20 cellular contexts compared by ENCODE assay signal in genomic region chr22:22906907-22907550, GRCh38. TPM values are rescaled to one million over a fixed set of nuclear protein-coding genes. Genes with fewer than 3 reads are reported as not detected.
DNase-seq lines count a peak whose midpoint lies in the region; ATAC-seq and TF ChIP-seq lines count a peak whose summit lies in the region.
"Had no signal": no experiment of that assay in that cellular context is flagged by ENCODE, and none has a peak within 500 bp of the region (broad histone marks: within the 10 kb centered on the region; RNA-seq: fewer than 3 reads in every experiment).

No MANE protein-coding gene starts in this region.

- peaks cover 69% of the 10 kb centered on the region for H3K79me2 ChIP-seq in OCI-LY3 (ENCODE audit: low read length)

- 85% methylated on average over 8 of the region's 8 CpGs for WGBS in heart right ventricle, 2 donors

- peaks cover 79 to 90% (median 89%) of the 10 kb centered on the region in 3 donors for H3K4me1 Mint-ChIP-seq in naive B cell
- H3K4me1 Mint-ChIP-seq: GM23338 had no signal

- no peaks in the 10 kb centered on the region for H4K20me1 ChIP-seq in OCI-LY3 (ENCODE audit: insufficient read depth, low read length)

- peaks cover 15% of the 10 kb centered on the region for H3K36me3 ChIP-seq in OCI-LY3 (replicated peaks; ENCODE audit: low read depth, low read length)
- H3K36me3 ChIP-seq in heart right ventricle, result no peaks in the 10 kb centered on the region

- TF ChIP-seq POLR2A in GM18951 (IDR thresholded peaks at IDR 0.05; ENCODE audit: extremely low read depth, insufficient read depth, insufficient read length), result peak; percentile 42
- TF ChIP-seq POLR2A in erythroblast (IDR thresholded peaks at IDR 0.05; ENCODE audit: low read length), result no peak

- H3K27me3 ChIP-seq in OCI-LY3 (ENCODE audit: low read depth, low read length) (no peaks in the 10 kb centered on the region), heart right ventricle (peaks cover 0 to 18% (median 4%) of the 10 kb centered on the region in 7 donors)

- H3K9me3 ChIP-seq in OCI-LY3 (ENCODE audit: insufficient read depth, low read length), result no peaks in the 10 kb centered on the region; the same call in 1 of the 2 replicates
- no peaks in the 10 kb centered on the region for H3K9me3 ChIP-seq in heart right ventricle

- in situ Hi-C loops in GM18951 (cut with MboI; ENCODE audit: low sequenced_read_pairs, unreplicated experiment), result no loop called here

- H3K27ac ChIP-seq in OCI-LY3 (ENCODE audit: low read length) (peak overlapping the region; percentile 91), heart right ventricle (no peak overlapping the region)
- H3K27ac ChIP-seq: C4-2B, KMS-11 had no signal

- intact Hi-C loops in heart right ventricle (cut with DNase I), result no loop called here

- peak overlapping the region; percentile 28 for H3K4me3 ChIP-seq in OCI-LY3 (ENCODE audit: low read length)
- H3K4me3 ChIP-seq in heart right ventricle, result no peak overlapping the region
- H3K4me3 ChIP-seq: GM23338 had no signal

- peak overlapping the region; percentile 91 to 96 (median 94) for H3K27ac Mint-ChIP-seq in naive B cell
- H3K27ac Mint-ChIP-seq: GM23338 had no signal

- H3K9me3 Mint-ChIP-seq in naive B cell, result no peaks in the 10 kb centered on the region

- TF ChIP-seq CTCF in OCI-LY3 (IDR thresholded peaks at IDR 0.05; ENCODE audit: low read depth, low read length) (no peak), GM20000 (IDR thresholded peaks at IDR 0.05; ENCODE audit: extremely low read depth, missing control alignments) (no peak), heart right ventricle (IDR thresholded peaks at IDR 0.05) (no peak)

- no peak for DNase-seq in naive B cell
- DNase-seq in erythroblast (lab: John Stamatoyannopoulos, UW), result no peak
- DNase-seq in hypothalamus (lab: John Stamatoyannopoulos, UW), result no peak
- DNase-seq in GM20000 (ENCODE audit: low spot score), result no peak
- no peak for DNase-seq in heart right ventricle
- DNase-seq: DMS79 treated with DMSO at 0.1 percent for 48 hours, MV-4-11, NCI-H1417, NCI-H187, NCI-H2107, NCI-H510A treated with DMSO at 0.1 percent for 48 hours, NCI-H82 had no signal

- peak overlapping the region; percentile 42 for H3K4me2 ChIP-seq in OCI-LY3 (ENCODE audit: low read length)
- H3K4me2 ChIP-seq: GM23338, KMS-11 had no signal

- H3K4me1 ChIP-seq in OCI-LY3 (ENCODE audit: low read length) (peaks cover 87% of the 10 kb centered on the region), heart right ventricle (no peaks in the 10 kb centered on the region)

- H3K9ac ChIP-seq in OCI-LY3 (ENCODE audit: low read length), result peak overlapping the region; percentile 56
- H3K9ac ChIP-seq: KMS-11 had no signal

- H3K36me3 Mint-ChIP-seq in naive B cell, result peaks cover 7 to 8% of the 10 kb centered on the region in 2 donors

- ATAC-seq in naive B cell (ENCODE audit: low read depth in 2 of 2) (no peak), heart right ventricle (no peak)
- ATAC-seq: GM23338, HCT116, HepG2 had no signal

- no peaks in the 10 kb centered on the region for H3K27me3 Mint-ChIP-seq in naive B cell

- no peak overlapping the region for H2AFZ ChIP-seq in OCI-LY3 (ENCODE audit: low read depth, low read length)
- H2AFZ ChIP-seq: GM23338 had no signal

- H3K4me3 Mint-ChIP-seq in naive B cell, result peak overlapping the region; percentile 78 to 92 (median 81)
- H3K4me3 Mint-ChIP-seq: GM23338 had no signal

RNA-seq across cellular contexts. Expression of gene IGLL5, which starts 19.4 kb away (rescaled TPM):
- 100 to 1,000 TPM; 233 to 640 (median 475) TPM for polyA plus RNA-seq in naive B cell (ENCODE audit: low read depth in 6 of 6)
- total RNA-seq in heart right ventricle, result 1 to 10 TPM in 2 of 10 donors, under 1 TPM in 4, not detected in 4; 0.26 to 4.4 (median 0.75) TPM
- under 1 TPM in 1 of 2 donors, not detected in 1; 0.32 TPM for polyA plus RNA-seq in heart right ventricle
- total RNA-seq: G401, GM23338, HepG2 had no signal
- polyA plus RNA-seq: GM23338, HepG2 had no signal

Comparison
In these comparisons a context has a peak if more than half of its experiments do, and no peak if none do; other contexts are left out.
1. RNA of gene IGLL5, which starts 19.4 kb away (polyA plus RNA-seq): 233 to 640 TPM in naive B cell; 0.32 TPM in heart right ventricle; every median in the first group is over 100 times any median in the second.